8 cellular contexts compared by ENCODE assay signal in the genomic region with DNA sequence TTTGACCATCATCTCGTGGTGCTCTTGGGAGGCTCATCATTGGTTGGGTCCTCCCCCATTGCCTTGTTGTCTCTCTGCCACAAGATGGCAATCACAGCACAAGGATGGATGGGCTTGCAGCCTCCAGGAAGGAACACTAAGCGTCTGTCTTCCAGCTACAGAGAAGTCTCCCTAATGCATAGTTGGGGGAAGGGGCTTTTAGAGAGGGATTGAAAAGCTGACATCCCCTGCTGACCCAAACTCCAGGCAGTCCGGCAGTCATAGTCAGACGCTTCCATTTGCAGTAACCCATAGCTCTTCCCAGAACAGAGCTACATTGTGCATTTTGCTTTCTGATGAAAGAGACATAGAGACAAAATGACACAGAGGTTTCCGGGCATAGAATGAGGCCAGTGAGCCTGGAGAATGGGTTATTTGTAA.
DNase-seq lines count a peak whose midpoint lies in the region; ATAC-seq and TF ChIP-seq lines count a peak whose summit lies in the region.

No MANE protein-coding gene starts in this region.

- no peaks in the 10 kb centered on the region for H3K4me1 ChIP-seq in hepatocyte (ENCODE audit: insufficient read depth)
- H3K4me1 ChIP-seq in spleen, result peaks cover 0 to 10% (median 0%) of the 10 kb centered on the region in 6 donors

- in situ Hi-C loops in G401 (cut with HindIII; ENCODE audit: low sequenced_read_pairs), result no loop called here

- WGBS in hepatocyte (ENCODE audit: low lambda C conversion rate, missing lambda C conversion rate), result 26% methylated on average over 5 of the region's 5 CpGs
- WGBS in spleen, 5 donors, result 28 to 50% (median 39%) methylated on average over 5 of the region's 5 CpGs

- DNase-seq in G401 (ENCODE audit: low spot score) (peak; percentile 92), HuH-7.5 (ENCODE audit: low spot score) (peak; percentile 47), RPMI7951 (ENCODE audit: low read depth) (peak; percentile 82), hepatocyte (ENCODE audit: low spot score) (peak; percentile 79), spleen (no peak)

- H3K9me3 ChIP-seq in hepatocyte (ENCODE audit: low read depth), result no peaks in the 10 kb centered on the region
- no peaks in the 10 kb centered on the region for H3K9me3 ChIP-seq in spleen

- no peak for TF ChIP-seq POLR2A in spleen (IDR thresholded peaks at IDR 0.05)

- H3K36me3 ChIP-seq in hepatocyte (replicated peaks; ENCODE audit: insufficient read depth, low read depth) (no peaks in the 10 kb centered on the region), spleen (no peaks in the 10 kb centered on the region)

- peak overlapping the region; percentile 81 for H3K27ac ChIP-seq in angular gyrus (ENCODE audit: low read depth, low read length)
- H3K27ac ChIP-seq in hepatocyte, result no peak overlapping the region
- no peak overlapping the region for H3K27ac ChIP-seq in spleen

- no peaks in the 10 kb centered on the region for H3K9me2 ChIP-seq in hepatocyte (replicated peaks; ENCODE audit: insufficient read depth)

- H3K27me3 ChIP-seq in hepatocyte, result no peaks in the 10 kb centered on the region
- H3K27me3 ChIP-seq in spleen (replicated peaks in 1 of 7), result peaks cover 0 to 5% (median 0%) of the 10 kb centered on the region in 7 donors

- TF ChIP-seq CTCF in hepatocyte (IDR thresholded peaks at IDR 0.05; ENCODE audit: poor library complexity) (peak; percentile 80), spleen (IDR thresholded peaks at IDR 0.05 in 8 of 11, conservative IDR thresholded peaks at IDR 0.05 in 3 of 11) (peak in 9 of 11 experiments; percentile 16 to 62 (median 48))

- H2AFZ ChIP-seq in hepatocyte, result peak overlapping the region; percentile 32

- H3K4me3 ChIP-seq in hepatocyte, result no peak overlapping the region
- no peak overlapping the region for H3K4me3 ChIP-seq in spleen

- no peaks in the 10 kb centered on the region for H4K20me1 ChIP-seq in hepatocyte (ENCODE audit: insufficient read depth, poor library complexity, severe bottlenecking)

- intact Hi-C loops in spleen (cut with DNase I; ENCODE audit: low total_unique reads), result loop anchor here (10.0 kb wide), 1 partner anchor 163 kb away; no protein-coding TSS in a partner anchor

- H3K4me2 ChIP-seq in hepatocyte, result peak overlapping the region; percentile 22

- no peak for ATAC-seq in HG02642 (IDR thresholded peaks at IDR 0.05; ENCODE audit: poor library complexity, unreplicated experiment)
- ATAC-seq in GM21619 (IDR thresholded peaks at IDR 0.05; ENCODE audit: unreplicated experiment), result no peak

- H3K79me2 ChIP-seq in hepatocyte, result no peaks in the 10 kb centered on the region
